ENCODE assay signal across 7 cellular contexts in genomic region chrX:23907106-23907495, GRCh38. TPM values are rescaled to one million over a fixed set of nuclear protein-coding genes. Genes with fewer than 3 reads are reported as not detected.
A peak's percentile ranks its signal among the peaks of the same experiment; 100 is the strongest.
DNase-seq lines count a peak whose midpoint lies in the region; ATAC-seq and TF ChIP-seq lines count a peak whose summit lies in the region.

No MANE protein-coding gene starts in this region.

- TF ChIP-seq CTCF in breast epithelium (IDR thresholded peaks at IDR 0.05) (no peak), lung (IDR thresholded peaks at IDR 0.05; ENCODE audit: control extremely low read depth, extremely low read depth) (no peak)

- intact Hi-C loops in breast epithelium (cut with DNase I; ENCODE audit: low total_unique reads), result loop anchor here (5.0 to 10.0 kb wide), 2 partner anchors 120 to 212 kb away; partner anchors contain the start of gene KLHL15

- H3K36me3 ChIP-seq in breast epithelium (no peaks in the 10 kb centered on the region), lung (ENCODE audit: control insufficient read depth in 2 of 2, insufficient read depth in 2 of 2, low read length in 2 of 2) (no peaks in the 10 kb centered on the region), urinary bladder (ENCODE audit: insufficient read depth) (no peaks in the 10 kb centered on the region)

- peaks cover 0 to 37% of the 10 kb centered on the region in 2 donors for H3K27me3 ChIP-seq in breast epithelium
- no peaks in the 10 kb centered on the region for H3K27me3 ChIP-seq in lung (ENCODE audit: control insufficient read depth, insufficient read depth)

- DNase-seq in Jurkat, Clone E6-1 (ENCODE audit: low read depth, low spot score), result no peak
- no peak for DNase-seq in breast epithelium (ENCODE audit: low spot score in 2 of 2)
- DNase-seq in lung (ENCODE audit: low spot score), result no peak
- no peak for DNase-seq in NOMO-1 treated with dmso at 0.1 percent for 144 hours (lab: John Stamatoyannopoulos, UW; ENCODE audit: unreplicated experiment)

- H3K4me3 ChIP-seq in Jurkat, Clone E6-1 (ENCODE audit: low read length), result peak overlapping the region; percentile 69
- H3K4me3 ChIP-seq in breast epithelium (peak overlapping the region; percentile 54 to 63 (median 62)), lung (peak overlapping the region; percentile 52), urinary bladder (ENCODE audit: low read depth, low read length) (peak overlapping the region; percentile 45)

- peak overlapping the region; percentile 88 to 89 for H3K27ac ChIP-seq in breast epithelium
- peak overlapping the region; percentile 91 for H3K27ac ChIP-seq in lung (ENCODE audit: low read depth in 1 of 2, low read length in 1 of 2)
- peak overlapping the region; percentile 85 for H3K27ac ChIP-seq in urinary bladder (ENCODE audit: low read depth)

- peak; percentile 4 for ATAC-seq in GM21390 (IDR thresholded peaks at IDR 0.05; ENCODE audit: unreplicated experiment)
- ATAC-seq in lung (ENCODE audit: insufficient read depth, low FRiP score), result no peak
- no peak for ATAC-seq in GM21381 (IDR thresholded peaks at IDR 0.05; ENCODE audit: unreplicated experiment)

- H3K4me1 ChIP-seq in breast epithelium (no peaks in the 10 kb centered on the region), lung (ENCODE audit: control insufficient read depth in 2 of 2, insufficient read depth in 2 of 2, low read length in 2 of 2) (peaks cover 0 to 2% of the 10 kb centered on the region in 2 donors), urinary bladder (ENCODE audit: insufficient read depth) (no peaks in the 10 kb centered on the region)

- H3K9me3 ChIP-seq in breast epithelium (no peaks in the 10 kb centered on the region), lung (ENCODE audit: control insufficient read depth in 2 of 2, insufficient read depth in 1 of 2, low read length in 1 of 2) (no peaks in the 10 kb centered on the region)

- no peak for TF ChIP-seq POLR2A in breast epithelium (IDR thresholded peaks at IDR 0.05)

- WGBS in lung, 2 donors, result 4 to 34% methylated on average over 9 to 12 of the region's 12 CpGs
- 2% methylated on average over 12 of the region's 12 CpGs for WGBS in urinary bladder

RNA-seq across cellular contexts. Expression of gene APOO, which starts 0.6 kb away (rescaled TPM):
- polyA plus RNA-seq in Jurkat, Clone E6-1 (2012; ENCODE audit: insufficient read depth, insufficient read length), result 59.3 TPM
- 10 to 100 TPM in 2 of 3 donors, 1 to 10 TPM in 1; 5.8 to 16.7 (median 16.1) TPM for total RNA-seq in breast epithelium
- 10 to 100 TPM in 1 of 2 donors, 1 to 10 TPM in 1; 8.9 to 25.0 TPM for total RNA-seq in lung
- polyA plus RNA-seq in lung, result 10 to 100 TPM; 21.0 to 24.2 TPM
- 10.6 TPM for total RNA-seq in urinary bladder
- 10.9 TPM for polyA plus RNA-seq in urinary bladder

RNA-seq across cellular contexts. Expression of gene CXorf58, which starts 0.7 kb away (rescaled TPM):
- polyA plus RNA-seq in Jurkat, Clone E6-1 (2012; ENCODE audit: insufficient read depth, insufficient read length), result 0.52 TPM
- total RNA-seq in breast epithelium (1 to 10 TPM in 1 of 3 donors, not detected in 2; 1.5 TPM), lung (under 1 TPM in 1 of 2 donors, not detected in 1; 0.15 TPM), urinary bladder (not detected)
- polyA plus RNA-seq in lung (under 1 TPM; 0.12 to 0.15 TPM), urinary bladder (0.09 TPM)
